ENCODE assay signal across 1 cellular context in the genomic region with DNA sequence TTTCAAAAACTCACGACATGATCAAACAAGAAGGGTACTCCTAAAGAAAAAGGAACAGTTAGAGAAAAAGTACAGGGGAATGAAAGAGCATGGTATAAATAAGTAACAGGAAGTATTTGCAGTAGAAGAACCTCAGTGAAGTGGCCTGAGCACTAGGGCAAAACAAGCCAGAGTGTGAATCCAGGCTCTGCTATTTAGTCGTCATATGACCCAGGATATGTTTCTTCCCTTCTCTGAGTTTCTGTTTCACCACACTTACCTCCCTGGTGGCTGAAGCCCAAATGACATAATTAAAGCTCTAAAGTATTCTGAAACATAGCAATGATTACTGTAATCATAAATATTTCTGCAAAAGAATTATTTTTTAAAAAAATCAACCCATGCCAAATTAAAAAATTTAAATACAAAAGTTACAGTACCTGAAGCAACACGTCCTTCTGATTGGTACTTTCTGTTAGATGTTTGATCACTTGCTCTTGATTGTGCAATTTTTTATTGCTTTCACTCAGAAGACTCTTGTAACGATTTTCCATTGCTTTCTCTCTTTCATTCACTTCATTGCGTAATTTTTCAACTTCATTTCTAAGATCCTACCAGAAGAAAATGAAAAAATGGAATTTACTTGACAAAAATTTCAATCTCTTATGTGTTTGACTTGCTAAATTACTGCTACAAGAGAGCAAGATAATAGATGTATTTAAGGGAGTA.
TF ChIP-seq lines count a peak whose summit lies in the region.

No MANE protein-coding gene starts in this region.

TF ChIP-seq in SK-N-SH, 30 proteins besides CTCF, POLR2A, EP300 and RAD21 (continued from another document):
- TF ChIP-seq, protein P1, sequence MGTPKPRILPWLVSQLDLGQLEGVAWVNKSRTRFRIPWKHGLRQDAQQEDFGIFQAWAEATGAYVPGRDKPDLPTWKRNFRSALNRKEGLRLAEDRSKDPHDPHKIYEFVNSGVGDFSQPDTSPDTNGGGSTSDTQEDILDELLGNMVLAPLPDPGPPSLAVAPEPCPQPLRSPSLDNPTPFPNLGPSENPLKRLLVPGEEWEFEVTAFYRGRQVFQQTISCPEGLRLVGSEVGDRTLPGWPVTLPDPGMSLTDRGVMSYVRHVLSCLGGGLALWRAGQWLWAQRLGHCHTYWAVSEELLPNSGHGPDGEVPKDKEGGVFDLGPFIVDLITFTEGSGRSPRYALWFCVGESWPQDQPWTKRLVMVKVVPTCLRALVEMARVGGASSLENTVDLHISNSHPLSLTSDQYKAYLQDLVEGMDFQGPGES (IDR thresholded peaks at IDR 0.05; ENCODE audit: low read depth, low read length), result no peak
- TF ChIP-seq, protein P2, sequence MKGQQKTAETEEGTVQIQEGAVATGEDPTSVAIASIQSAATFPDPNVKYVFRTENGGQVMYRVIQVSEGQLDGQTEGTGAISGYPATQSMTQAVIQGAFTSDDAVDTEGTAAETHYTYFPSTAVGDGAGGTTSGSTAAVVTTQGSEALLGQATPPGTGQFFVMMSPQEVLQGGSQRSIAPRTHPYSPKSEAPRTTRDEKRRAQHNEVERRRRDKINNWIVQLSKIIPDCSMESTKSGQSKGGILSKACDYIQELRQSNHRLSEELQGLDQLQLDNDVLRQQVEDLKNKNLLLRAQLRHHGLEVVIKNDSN (IDR thresholded peaks at IDR 0.05; ENCODE audit: borderline replicate concordance, low read depth), result no peak
